ENCODE assay signal across 1 cellular context in genomic region chr10:12720217-12720981, GRCh38.
TF ChIP-seq lines count a peak whose summit lies in the region.

No MANE protein-coding gene starts in this region.

TF ChIP-seq in HEK293, 187 proteins besides CTCF, POLR2A, EP300 and RAD21 (continued from another document and continues in another):
- TF ChIP-seq ZBTB11 (tag by site-specific recombination; conservative IDR thresholded peaks at IDR 0.05; ENCODE audit: low read depth) (no peak), ZNF560 (tag by site-specific recombination; IDR thresholded peaks at IDR 0.05; ENCODE audit: borderline replicate concordance) (no peak), ELK4 (IDR thresholded peaks at IDR 0.05; ENCODE audit: borderline replicate concordance, low read depth, low read length) (no peak), ZNF37A (tag by site-specific recombination; IDR thresholded peaks at IDR 0.05) (no peak), PRDM10 (tag by site-specific recombination; IDR thresholded peaks at IDR 0.05) (peak; percentile 72), ZNF121 (tag by site-specific recombination; IDR thresholded peaks at IDR 0.05) (no peak), ZNF148 (tag by site-specific recombination; IDR thresholded peaks at IDR 0.05; ENCODE audit: borderline replicate concordance) (no peak), ZNF157 (tag by site-specific recombination; IDR thresholded peaks at IDR 0.05) (no peak), SP2 (tag by site-specific recombination; IDR thresholded peaks at IDR 0.05) (0 out of 2 replicates have a peak, but pooled peaks have one; percentile 35), ZSCAN30 (tag by site-specific recombination; IDR thresholded peaks at IDR 0.05) (peak; percentile 93), ZNF26 (tag by site-specific recombination; IDR thresholded peaks at IDR 0.05) (no peak), HIC1 (tag by site-specific recombination; IDR thresholded peaks at IDR 0.05) (no peak), ZNF580 (tag by site-specific recombination; IDR thresholded peaks at IDR 0.05) (peak; percentile 96), ZNF223 (tag by site-specific recombination; IDR thresholded peaks at IDR 0.05) (no peak), ZNF707 (tag by site-specific recombination; IDR thresholded peaks at IDR 0.05) (no peak), ZBTB8A (tag by site-specific recombination; IDR thresholded peaks at IDR 0.05) (peak; percentile 69), ZBTB44 (tag by site-specific recombination; IDR thresholded peaks at IDR 0.05) (peak; percentile 84), ZNF548 (tag by site-specific recombination; IDR thresholded peaks at IDR 0.05) (no peak), ZNF311 (tag by site-specific recombination; IDR thresholded peaks at IDR 0.05; ENCODE audit: borderline replicate concordance) (no peak), ZSCAN5A (tag by site-specific recombination; IDR thresholded peaks at IDR 0.05) (no peak), ZSCAN4 (tag by site-specific recombination; IDR thresholded peaks at IDR 0.05) (peak; percentile 49; the same call in 1 of the 2 replicates), ZNF677 (tag by site-specific recombination; IDR thresholded peaks at IDR 0.05) (no peak), ZNF555 (tag by site-specific recombination; conservative IDR thresholded peaks at IDR 0.05) (no peak), ZNF48 (tag by site-specific recombination; IDR thresholded peaks at IDR 0.05) (no peak), ZBTB7A (tag by site-specific recombination; IDR thresholded peaks at IDR 0.05; ENCODE audit: low read depth) (no peak), ZNF174 (tag by site-specific recombination; IDR thresholded peaks at IDR 0.05) (no peak), ZNF785 (tag by site-specific recombination; IDR thresholded peaks at IDR 0.05) (no peak), ZNF626 (tag by site-specific recombination; IDR thresholded peaks at IDR 0.05) (no peak; the same call in 1 of the 2 replicates), ZNF585B (tag by site-specific recombination; IDR thresholded peaks at IDR 0.05) (no peak), ZNF561 (tag by site-specific recombination; IDR thresholded peaks at IDR 0.05; ENCODE audit: borderline replicate concordance) (peak; percentile 88; the same call in 1 of the 2 replicates), SCRT1 (tag by site-specific recombination; IDR thresholded peaks at IDR 0.05; ENCODE audit: borderline replicate concordance) (peak; percentile 95), ZNF645 (tag by site-specific recombination; IDR thresholded peaks at IDR 0.05) (no peak), WT1 (tag by site-specific recombination; IDR thresholded peaks at IDR 0.05) (peak; percentile 91), OSR2 (tag by site-specific recombination; IDR thresholded peaks at IDR 0.05) (peak; percentile 96), KLF10 (tag by site-specific recombination; IDR thresholded peaks at IDR 0.05) (peak; percentile 87), ZNF701 (tag by site-specific recombination; IDR thresholded peaks at IDR 0.05) (no peak), ZNF221 (tag by site-specific recombination; IDR thresholded peaks at IDR 0.05; ENCODE audit: borderline replicate concordance) (no peak)
